Comparison of ENCODE assay signal across 8 cellular contexts in the genomic region with DNA sequence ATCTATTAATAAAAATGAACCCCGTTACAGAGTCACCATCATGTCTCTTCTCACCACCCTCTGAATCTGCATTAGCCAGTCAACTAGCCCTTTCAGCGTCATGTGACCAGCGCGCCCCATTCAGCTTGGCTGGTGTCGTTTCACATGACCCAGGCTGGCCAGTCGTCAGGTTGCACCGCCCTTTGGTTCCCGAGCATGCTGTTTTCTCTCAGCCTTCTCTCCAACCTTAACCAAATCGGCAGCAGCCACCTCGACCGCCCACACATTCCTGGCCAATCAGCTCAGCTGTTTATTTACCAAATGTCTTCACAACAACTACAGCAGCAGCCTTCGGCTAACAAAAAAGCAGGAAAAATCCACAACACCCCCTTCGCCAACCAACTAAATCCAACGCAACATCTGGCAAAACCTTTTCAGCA. TPM values are rescaled to one million over a fixed set of nuclear protein-coding genes. Genes with fewer than 3 reads are reported as not detected.
DNase-seq lines count a peak whose midpoint lies in the region; ATAC-seq and TF ChIP-seq lines count a peak whose summit lies in the region.

No MANE protein-coding gene starts in this region.

- H3K9me3 Mint-ChIP-seq in activated naive CD4-positive, alpha-beta T cell treated with anti-CD3 and anti-CD28 coated beads, Interleukin-2, amount 10 ng/mL, durations not matched to agents 7 days and 5 days, result no peaks in the 10 kb centered on the region

- no peak for TF ChIP-seq POLR2A in spleen (IDR thresholded peaks at IDR 0.05)

- H3K27ac ChIP-seq in PC-9 (0 out of 2 replicates have a peak overlapping the region, but pooled peaks have one; percentile 22), left ventricle myocardium inferior (replicated peaks) (peak overlapping the region; percentile 11), spleen (peak overlapping the region in 3 of 8 donors; percentile 6 to 97 (median 18))

- no peak for DNase-seq in AG09309 (ENCODE audit: low read depth)
- DNase-seq in PC-9, result no peak
- DNase-seq in activated naive CD4-positive, alpha-beta T cell treated with anti-CD3 and anti-CD28 coated beads, Interleukin-2, amount 10 ng/mL, durations not matched to agents 7 days and 5 days, result peak; percentile 74
- no peak for DNase-seq in left ventricle myocardium inferior
- DNase-seq in spleen, result peak; percentile 78
- DNase-seq in GDM1 (lab: John Stamatoyannopoulos, UW), result no peak
- no peak for DNase-seq in ACHN

- POLR2A ChIA-PET in PC-9 (lab: Charles Lee; ENCODE audit: unreplicated experiment), result interaction anchor here (0.7 kb wide), 1 partner anchor 26 kb away, joined by 4 read pairs; no protein-coding TSS in a partner anchor

- no peak for TF ChIP-seq CTCF in AG09309 (IDR thresholded peaks at IDR 0.05; ENCODE audit: control insufficient read depth, insufficient read depth, low read depth, low read length, missing control alignments)
- TF ChIP-seq CTCF in PC-9 (conservative IDR thresholded peaks at IDR 0.05), result no peak
- TF ChIP-seq CTCF in left ventricle myocardium inferior (IDR thresholded peaks at IDR 0.05; ENCODE audit: borderline replicate concordance), result no peak
- no peak for TF ChIP-seq CTCF in spleen (IDR thresholded peaks at IDR 0.05 in 8 of 11, conservative IDR thresholded peaks at IDR 0.05 in 3 of 11)

- no peak overlapping the region for H2AFZ ChIP-seq in PC-9

- H4K20me1 ChIP-seq in PC-9 (ENCODE audit: insufficient read depth), result peaks cover 100% of the 10 kb centered on the region

- H3K27me3 ChIP-seq in PC-9 (ENCODE audit: insufficient read depth, low read depth) (no peaks in the 10 kb centered on the region), left ventricle myocardium inferior (ENCODE audit: low read depth) (no peaks in the 10 kb centered on the region), spleen (replicated peaks in 1 of 7) (no peaks in the 10 kb centered on the region)

- peak overlapping the region; percentile 25; the same call in 1 of the 2 replicates for H3K4me2 ChIP-seq in PC-9

- H3K36me3 ChIP-seq in PC-9 (ENCODE audit: low read depth) (peaks cover 95% of the 10 kb centered on the region), left ventricle myocardium inferior (peaks cover 83% of the 10 kb centered on the region), spleen (peaks cover 0 to 84% (median 79%) of the 10 kb centered on the region in 6 donors)

- H3K4me1 Mint-ChIP-seq in activated naive CD4-positive, alpha-beta T cell treated with anti-CD3 and anti-CD28 coated beads, Interleukin-2, amount 10 ng/mL, durations not matched to agents 7 days and 5 days, result peaks cover 76% of the 10 kb centered on the region

- peaks cover 100% of the 10 kb centered on the region for H3K79me2 ChIP-seq in PC-9 (ENCODE audit: low read depth)

- no TSS peak for BruUV-seq in PC-9 (replicated peaks; lab: Mats Ljungman, UMichigan)

- no peaks in the 10 kb centered on the region for H3K9me2 ChIP-seq in PC-9 (ENCODE audit: insufficient read depth)

- peak overlapping the region; percentile 89 for H3K4me3 Mint-ChIP-seq in activated naive CD4-positive, alpha-beta T cell treated with anti-CD3 and anti-CD28 coated beads, Interleukin-2, amount 10 ng/mL, durations not matched to agents 7 days and 5 days

- 61 to 73% (median 70%) methylated on average over 14 of the region's 14 CpGs for WGBS in spleen, 5 donors

- H3K4me1 ChIP-seq in PC-9 (replicated peaks; ENCODE audit: insufficient read depth) (peaks cover 55% of the 10 kb centered on the region), left ventricle myocardium inferior (peaks cover 100% of the 10 kb centered on the region), spleen (peaks cover 60 to 90% (median 84%) of the 10 kb centered on the region in 6 donors)

- H3K27me3 Mint-ChIP-seq in activated naive CD4-positive, alpha-beta T cell treated with anti-CD3 and anti-CD28 coated beads, Interleukin-2, amount 10 ng/mL, durations not matched to agents 7 days and 5 days, result no peaks in the 10 kb centered on the region

- H3K4me3 ChIP-seq in AG09309 (ENCODE audit: control insufficient read depth, low read depth, low read length) (peak overlapping the region; percentile 5), PC-9 (no peak overlapping the region), left ventricle myocardium inferior (peak overlapping the region; percentile 79), spleen (peak overlapping the region in 6 of 8 donors; percentile 3 to 86 (median 71))

- peaks cover 92% of the 10 kb centered on the region for H3K36me3 Mint-ChIP-seq in activated naive CD4-positive, alpha-beta T cell treated with anti-CD3 and anti-CD28 coated beads, Interleukin-2, amount 10 ng/mL, durations not matched to agents 7 days and 5 days

- in situ Hi-C loops in ACHN (cut with HindIII; ENCODE audit: low pct_ligation_motif_present, low pct_unique_long_range_greater_than_20kb, low sequenced_read_pairs), result loop anchor here (25.0 kb wide), 1 partner anchor 113 kb away; no protein-coding TSS in a partner anchor

- no peak for ATAC-seq in GM19463 (IDR thresholded peaks at IDR 0.05; ENCODE audit: unreplicated experiment)

- peak overlapping the region; percentile 64 for H3K27ac Mint-ChIP-seq in activated naive CD4-positive, alpha-beta T cell treated with anti-CD3 and anti-CD28 coated beads, Interleukin-2, amount 10 ng/mL, durations not matched to agents 7 days and 5 days

- no peaks in the 10 kb centered on the region for H3K9me3 ChIP-seq in PC-9 (ENCODE audit: insufficient read depth, low read depth)
- H3K9me3 ChIP-seq in left ventricle myocardium inferior (replicated peaks), result no peaks in the 10 kb centered on the region
- no peaks in the 10 kb centered on the region for H3K9me3 ChIP-seq in spleen

- H3F3A ChIP-seq in PC-9 (ENCODE audit: insufficient read depth, low read depth), result peaks cover 99% of the 10 kb centered on the region

- CTCF ChIA-PET in PC-9 (lab: Charles Lee), result no interaction called here
- CTCF ChIA-PET in activated naive CD4-positive, alpha-beta T cell treated with anti-CD3 and anti-CD28 coated beads, Interleukin-2, amount 10 ng/mL, durations not matched to agents 7 days and 5 days (lab: Charles Lee), result interaction anchor here (1.3 to 1.8 kb wide), 2 partner anchors 12 to 159 kb away, joined by 3 to 6 read pairs; no protein-coding TSS in a partner anchor

- intact Hi-C loops in PC-9 (cut with micrococcal nuclease; ENCODE audit: unreplicated experiment) (no loop called here), left ventricle myocardium inferior (cut with micrococcal nuclease) (loop anchor here (10.0 kb wide), 1 partner anchor 55 kb away; the partner anchor contains the start of gene STK38), spleen (cut with DNase I; ENCODE audit: low total_unique reads) (loop anchor here (10.0 kb wide), 1 partner anchor 55 kb away; the partner anchor contains the start of gene STK38)

RNA-seq across cellular contexts. Expression of gene SRSF3, which starts 5.6 kb away (rescaled TPM):
- total RNA-seq in PC-9 (2021), result 278 and 282 TPM in 2 replicates
- 119 TPM for total RNA-seq in left ventricle myocardium inferior
- total RNA-seq in spleen, result 100 to 1,000 TPM in 6 of 7 donors, 10 to 100 TPM in 1; 93.8 to 271 (median 215) TPM
- polyA plus RNA-seq in spleen, result 100 to 1,000 TPM; 121 to 224 (median 173) TPM

RNA-seq across cellular contexts. Expression of gene STK38, which starts 52.5 kb away (rescaled TPM):
- total RNA-seq in PC-9 (2021), result 45.7 and 53.3 TPM in 2 replicates
- total RNA-seq in left ventricle myocardium inferior, result 25.5 TPM
- 10 to 100 TPM; 30.5 to 51.8 (median 38.7) TPM for total RNA-seq in spleen
- 10 to 100 TPM; 16.4 to 26.6 (median 19.6) TPM for polyA plus RNA-seq in spleen

Comparison
In these comparisons a context has a peak if more than half of its experiments do, and no peak if none do; other contexts are left out.
1. DNase-seq: peak in activated naive CD4-positive, alpha-beta T cell treated with anti-CD3 and anti-CD28 coated beads, Interleukin-2, amount 10 ng/mL, durations not matched to agents 7 days and 5 days (single experiment) and spleen (single experiment); none in AG09309 (single experiment), PC-9 (0 of 2), left ventricle myocardium inferior (single experiment), GDM1 (single experiment) and ACHN (single experiment).